ENCODE assay signal across 9 cellular contexts in the genomic region with DNA sequence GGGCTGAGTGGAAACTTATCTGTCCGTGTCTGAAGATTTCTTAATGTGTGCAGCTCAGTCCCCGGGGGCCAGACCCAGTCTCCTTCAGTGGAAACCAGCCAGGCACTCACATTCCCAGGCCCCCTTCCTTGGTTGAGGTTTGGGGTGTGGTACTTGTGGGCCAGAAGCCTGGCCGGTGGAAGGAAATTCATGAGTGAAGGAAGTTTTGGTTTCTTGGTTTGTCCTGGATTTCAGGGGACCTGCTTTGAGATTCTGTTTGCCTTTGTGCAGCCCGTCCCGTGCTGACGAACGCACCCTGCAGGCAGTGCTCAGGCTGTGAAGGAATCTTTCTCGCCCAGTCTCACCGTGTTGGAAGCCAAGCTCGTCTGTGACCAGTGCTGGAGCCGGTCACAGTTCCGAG. TPM values are rescaled to one million over a fixed set of nuclear protein-coding genes. Genes with fewer than 3 reads are reported as not detected.
DNase-seq lines count a peak whose midpoint lies in the region; FAIRE-seq and TF ChIP-seq lines count a peak whose summit lies in the region.
"Had no signal": no experiment of that assay in that cellular context is flagged by ENCODE, and none has a peak within 500 bp of the region (broad histone marks: within the 10 kb centered on the region; RNA-seq: fewer than 3 reads in every experiment).

No MANE protein-coding gene starts in this region.

- TF ChIP-seq EP300 in transverse colon (IDR thresholded peaks at IDR 0.05; ENCODE audit: low read depth) = no peak

- peaks cover 6% of the 10 kb centered on the region for H3K36me3 Mint-ChIP-seq in astrocyte (ENCODE audit: low read depth, unreplicated experiment)

- H3K9me3 Mint-ChIP-seq in astrocyte (ENCODE audit: unreplicated experiment) = no peaks in the 10 kb centered on the region

- peak overlapping the region; percentile 54 for H3K27ac ChIP-seq in astrocyte (ENCODE audit: low read depth, low read length)
- peak overlapping the region; percentile 80 to 93 (median 84) for H3K27ac ChIP-seq in transverse colon

- peak overlapping the region; percentile 77 for H3K4me3 Mint-ChIP-seq in astrocyte (ENCODE audit: unreplicated experiment)

- peak overlapping the region; percentile 92 for H3K4me2 ChIP-seq in astrocyte (ENCODE audit: low read length)

- H3K27me3 ChIP-seq in astrocyte (ENCODE audit: insufficient read depth, low read length) (no peaks in the 10 kb centered on the region), kidney epithelial cell (ENCODE audit: control insufficient read depth, insufficient read depth, low read length) (no peaks in the 10 kb centered on the region), transverse colon (no peaks in the 10 kb centered on the region)

- DNase-seq in activated effector memory CD4-positive, alpha-beta T cell treated with anti-CD3 and anti-CD28 coated beads, Interleukin-2, amount 50 U/mL, for 16 hours = peak; percentile 58
- DNase-seq in activated effector memory CD4-positive, alpha-beta T cell treated with Interleukin-2 at 50 U/mL for 16 hours = no peak
- DNase-seq in astrocyte (ENCODE audit: low read depth) (no peak), kidney epithelial cell (ENCODE audit: low read depth) (no peak), transverse colon (peak; percentile 13), SIG-M5 treated with dmso at 0.1 percent for 504 hours (lab: John Stamatoyannopoulos, UW; ENCODE audit: unreplicated experiment) (no peak), CD1c-positive myeloid dendritic cell (ENCODE audit: extremely low spot score) (no peak)
- DNase-seq in stimulated activated CD4-positive, alpha-beta T cell treated with anti-CD3 and anti-CD28 coated beads, Interleukin-15, amount 100 ng/mL, for 24 hours = no peak
- DNase-seq: T1000 had no signal

- intact Hi-C loops in transverse colon (cut with DNase I; ENCODE audit: low total_unique reads) = no loop called here

- FAIRE-seq in astrocyte (lab: Jason Lieb, UNC) = peak; percentile 78

- no peak for TF ChIP-seq POLR2A in transverse colon (IDR thresholded peaks at IDR 0.05)

- peaks cover 51% of the 10 kb centered on the region for H3K4me1 ChIP-seq in astrocyte (ENCODE audit: insufficient read depth, low read length)
- peaks cover 15 to 74% (median 57%) of the 10 kb centered on the region in 4 donors for H3K4me1 ChIP-seq in transverse colon

- H3K36me3 ChIP-seq in astrocyte (ENCODE audit: insufficient read depth, low read length) (no peaks in the 10 kb centered on the region), kidney epithelial cell (ENCODE audit: control insufficient read depth, insufficient read depth, low read length) (no peaks in the 10 kb centered on the region), transverse colon (no peaks in the 10 kb centered on the region)

- peak overlapping the region; percentile 70 for H3K27ac Mint-ChIP-seq in astrocyte (ENCODE audit: unreplicated experiment)

- H3K4me3 ChIP-seq in astrocyte (ENCODE audit: insufficient read depth, low read depth, low read length) (peak overlapping the region; percentile 75), kidney epithelial cell (ENCODE audit: low read depth, low read length) (peak overlapping the region; percentile 11), transverse colon (peak overlapping the region in 1 of 4 donors; percentile 91)

- TF ChIP-seq CTCF in astrocyte (IDR thresholded peaks at IDR 0.05; ENCODE audit: insufficient read depth, low read depth, low read length) (peak; percentile 31), kidney epithelial cell (IDR thresholded peaks at IDR 0.05; ENCODE audit: insufficient read depth, low read length, poor library complexity, severe bottlenecking) (peak; percentile 29), transverse colon (IDR thresholded peaks at IDR 0.05) (no peak)

- peaks cover 83% of the 10 kb centered on the region for H3K79me2 ChIP-seq in astrocyte (ENCODE audit: insufficient read depth, low read length)

- peaks cover 73% of the 10 kb centered on the region for H4K20me1 ChIP-seq in astrocyte (ENCODE audit: insufficient read depth, low read length)

- H3K9me3 ChIP-seq in astrocyte (ENCODE audit: insufficient read depth, low read depth, low read length) (no peaks in the 10 kb centered on the region), transverse colon (no peaks in the 10 kb centered on the region)

- peaks cover 44% of the 10 kb centered on the region for H3K4me1 Mint-ChIP-seq in astrocyte (ENCODE audit: low read depth, unreplicated experiment)

- WGBS in transverse colon (ENCODE audit: low coverage in 1 of 2), 2 donors = 54 to 60% methylated on average over 2 to 12 of the region's 12 CpGs

- H3K27me3 Mint-ChIP-seq in astrocyte (ENCODE audit: low read depth, unreplicated experiment) = no peaks in the 10 kb centered on the region

- H3K9ac ChIP-seq in astrocyte (ENCODE audit: low read length) = peak overlapping the region; percentile 83

- no peak overlapping the region for H2AFZ ChIP-seq in astrocyte (ENCODE audit: low read depth, low read length)

- in situ Hi-C loops in transverse colon (cut with MboI; ENCODE audit: low pct_ligation_motif_present in 1 of 4, low pct_unique_long_range_greater_than_20kb in 1 of 4, low sequenced_read_pairs in 3 of 4) = loop anchor here in 3 of 4 donors (25.0 kb wide), 2 partner anchors 97 to 153 kb away; partner anchors contain the start of gene PWWP2B (in 2 of the 3)

RNA-seq across cellular contexts. Expression of gene INPP5A, which starts 2.9 kb away (rescaled TPM):
- total RNA-seq in astrocyte = 29.2 and 39.1 TPM in 2 replicates
- 45.1 and 47.7 TPM in 2 replicates for total RNA-seq in kidney epithelial cell
- 10 to 100 TPM; 34.8 to 80.8 (median 52.8) TPM for total RNA-seq in transverse colon

Comparison
In these comparisons a context has a peak if more than half of its experiments do, and no peak if none do; other contexts are left out.
1. DNase-seq: peak in activated effector memory CD4-positive, alpha-beta T cell treated with anti-CD3 and anti-CD28 coated beads, Interleukin-2, amount 50 U/mL, for 16 hours (single experiment) and transverse colon (single experiment); none in activated effector memory CD4-positive, alpha-beta T cell treated with Interleukin-2 at 50 U/mL for 16 hours (single experiment), astrocyte (single experiment), kidney epithelial cell (single experiment), stimulated activated CD4-positive, alpha-beta T cell treated with anti-CD3 and anti-CD28 coated beads, Interleukin-15, amount 100 ng/mL, for 24 hours (single experiment), SIG-M5 treated with dmso at 0.1 percent for 504 hours (single experiment) and CD1c-positive myeloid dendritic cell (single experiment).
2. CTCF ChIP-seq: peak in astrocyte (single experiment) and kidney epithelial cell (single experiment); none in transverse colon (0 of 5).